Comparison of ENCODE assay signal across 9 cellular contexts in genomic region chr13:51644649-51645048, GRCh38.
DNase-seq lines count a peak whose midpoint lies in the region; ATAC-seq and TF ChIP-seq lines count a peak whose summit lies in the region.
"Had no signal": no experiment of that assay in that cellular context is flagged by ENCODE, and none has a peak within 500 bp of the region (broad histone marks: within the 10 kb centered on the region; RNA-seq: fewer than 3 reads in every experiment).

No MANE protein-coding gene starts in this region.

- no peak overlapping the region for H3K4me3 ChIP-seq in RWPE2 (ENCODE audit: severe bottlenecking)

- H3K4me1 ChIP-seq in RWPE2 (ENCODE audit: insufficient read depth, poor library complexity, severe bottlenecking) = peaks cover 54% of the 10 kb centered on the region

- intact Hi-C loops in sciatic nerve (cut with DNase I) = no loop called here

- ATAC-seq in RWPE2 (ENCODE audit: low read depth) (no peak), sciatic nerve (peak; percentile 60), GM21515 (IDR thresholded peaks at IDR 0.05; ENCODE audit: unreplicated experiment) (no peak)

- no peak for TF ChIP-seq CTCF in RWPE2 (IDR thresholded peaks at IDR 0.05; ENCODE audit: poor library complexity, severe bottlenecking)

- H3K36me3 ChIP-seq in RWPE2 (ENCODE audit: low read depth) = peaks cover 8% of the 10 kb centered on the region

- peak overlapping the region; percentile 99 for H3K27ac ChIP-seq in RWPE2 (ENCODE audit: poor library complexity, severe bottlenecking)

- no peaks in the 10 kb centered on the region for H3K27me3 ChIP-seq in RWPE2 (ENCODE audit: insufficient read depth, poor library complexity, severe bottlenecking)

- DNase-seq in NCI-H2107 treated with DMSO at 0.1 percent for 48 hours (lab: John Stamatoyannopoulos, UW; ENCODE audit: unreplicated experiment) = peak; percentile 19
- no peak for DNase-seq in NCI-H2107 (lab: John Stamatoyannopoulos, UW)
- DNase-seq in RWPE2 (ENCODE audit: low spot score) = no peak
- peak; percentile 64 for DNase-seq in fibroblast of peridontal ligament (ENCODE audit: extremely low read depth)
- DNase-seq in sciatic nerve (ENCODE audit: low spot score) = no peak
- DNase-seq in 8988T = no peak
- DNase-seq in RKO (ENCODE audit: low spot score) = no peak
- DNase-seq: stimulated activated CD4-positive, alpha-beta T cell treated with anti-CD3 and anti-CD28 coated beads, Interleukin-4, amount 100 ng/mL, for 1 hour had no signal

- H3K9me3 ChIP-seq in RWPE2 (ENCODE audit: severe bottlenecking) = no peaks in the 10 kb centered on the region

Comparison
In these comparisons a context has a peak if more than half of its experiments do, and no peak if none do; other contexts are left out.
1. DNase-seq: peak in NCI-H2107 treated with DMSO at 0.1 percent for 48 hours (single experiment) and fibroblast of peridontal ligament (single experiment); none in NCI-H2107 (single experiment), RWPE2 (single experiment), sciatic nerve (single experiment), 8988T (single experiment) and RKO (single experiment).